In the genomic region with DNA sequence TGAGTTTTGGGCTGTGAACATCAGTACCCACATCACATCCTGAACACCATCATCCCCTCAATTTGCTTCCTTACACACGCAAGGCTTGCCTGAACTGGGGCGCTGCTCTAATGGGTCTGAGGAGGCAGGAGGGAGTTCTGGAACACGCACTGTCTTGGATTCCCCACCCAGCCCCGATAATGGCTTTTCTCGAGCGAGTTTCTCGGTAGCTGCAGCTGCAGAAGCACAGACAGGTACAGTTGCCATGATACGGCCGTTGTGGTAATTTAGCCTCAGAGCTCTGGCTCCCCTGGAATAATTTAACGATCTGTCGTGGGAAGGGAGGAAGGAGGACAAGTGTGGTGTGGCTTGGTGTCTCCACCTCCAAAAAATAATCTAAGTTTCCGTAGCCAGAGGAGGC, we compare ENCODE assay signal across 20 cellular contexts.
"Had no signal": no experiment of that assay in that cellular context is flagged by ENCODE, and none has a peak within 500 bp of the region (broad histone marks: within the 10 kb centered on the region; RNA-seq: fewer than 3 reads in every experiment).

No MANE protein-coding gene starts in this region.

- H3K27me3 ChIP-seq: brain microvascular endothelial cell, heart left ventricle, neutrophil, upper lobe of right lung had no signal

- H3K36me3 ChIP-seq: brain microvascular endothelial cell, neutrophil, upper lobe of right lung had no signal

- H3K9me3 Mint-ChIP-seq: activated T-helper 17 cell treated with anti-CD3 and anti-CD28 coated beads, Interleukin-2, amount 50 U/mL, for 72 hours; central memory CD8-positive, alpha-beta T cell had no signal

- H3K4me1 ChIP-seq: heart left ventricle, lower lobe of right lung, parathyroid adenoma, upper lobe of right lung had no signal

- H3K4me3 Mint-ChIP-seq: activated T-helper 17 cell treated with anti-CD3 and anti-CD28 coated beads, Interleukin-2, amount 50 U/mL, for 72 hours; central memory CD8-positive, alpha-beta T cell had no signal

- ATAC-seq: activated T-helper 17 cell treated with anti-CD3 and anti-CD28 coated beads, Interleukin-2, amount 50 U/mL, for 72 hours; heart left ventricle; left cardiac atrium; lower lobe of right lung; upper lobe of right lung had no signal

- H3K27ac ChIP-seq: brain microvascular endothelial cell, heart left ventricle, lower lobe of right lung, neutrophil, parathyroid adenoma, thoracic aorta, upper lobe of right lung had no signal

- H3K27me3 Mint-ChIP-seq: activated T-helper 17 cell treated with anti-CD3 and anti-CD28 coated beads, Interleukin-2, amount 50 U/mL, for 72 hours; central memory CD8-positive, alpha-beta T cell had no signal

- DNase-seq: activated CD4-positive, alpha-beta T cell treated with anti-CD3 and anti-CD28 coated beads for 1 hour; activated CD4-positive, alpha-beta T cell treated with anti-CD3 and anti-CD28 coated beads, Interleukin-2, amount 50 U/mL, for 48 hours; activated naive CD4-positive, alpha-beta T cell treated with Interleukin-2 at 50 U/mL for 16 hours; brain microvascular endothelial cell; cortex of kidney; effector memory CD4-positive, alpha-beta T cell; foreskin melanocyte; heart left ventricle; left cardiac atrium; lower lobe of right lung; midbrain; stimulated activated CD4-positive, alpha-beta T cell treated with anti-CD3 and anti-CD28 coated beads, Interleukin-12 subunit alpha, Interleukin-12 subunit beta, amount 100 ng/mL, for 4 hours; stimulated activated CD4-positive, alpha-beta T cell treated with anti-CD3 and anti-CD28 coated beads, Interleukin-2, amount 100 ng/mL, for 24 hours; T1000; upper lobe of right lung had no signal

- H3K4me3 ChIP-seq: heart left ventricle, lower lobe of right lung, thoracic aorta, upper lobe of right lung had no signal

- H3K27ac Mint-ChIP-seq: activated T-helper 17 cell treated with anti-CD3 and anti-CD28 coated beads, Interleukin-2, amount 50 U/mL, for 72 hours had no signal

- H2AFZ ChIP-seq: parathyroid adenoma had no signal

- H3K79me2 ChIP-seq: parathyroid adenoma had no signal
